ENCODE assay signal across 27 cellular contexts in the genomic region with DNA sequence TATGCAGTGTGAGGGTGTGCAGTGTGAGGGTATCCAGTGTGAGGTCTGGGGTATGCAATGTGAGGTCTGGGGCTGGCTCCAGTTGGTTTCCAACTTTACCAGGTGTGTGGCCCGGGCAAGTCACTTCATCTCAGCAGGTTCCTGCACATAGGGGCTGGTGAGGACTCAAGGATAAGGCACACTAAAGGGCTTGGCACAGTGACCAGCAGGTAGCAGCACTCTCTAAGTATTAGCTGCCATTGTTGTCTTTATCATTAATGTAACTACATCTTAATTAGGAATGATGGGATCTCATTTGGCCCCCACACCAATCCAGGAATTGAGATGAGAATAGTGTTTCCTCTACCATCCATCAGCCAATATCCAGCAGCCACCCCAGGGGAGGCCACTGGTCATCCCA.
"Had no signal": no experiment of that assay in that cellular context is flagged by ENCODE, and none has a peak within 500 bp of the region (broad histone marks: within the 10 kb centered on the region; RNA-seq: fewer than 3 reads in every experiment).

No MANE protein-coding gene starts in this region.

- H3K9me3 Mint-ChIP-seq: activated B cell treated with CpG ODN at 0.5 μM for 24 hours; activated CD4-positive, alpha-beta T cell treated with anti-CD3 and anti-CD28 coated beads, Interleukin-2, amount 10 ng/mL, durations not matched to agents 24 days and 14 days; activated naive CD8-positive, alpha-beta T cell treated with anti-CD3 and anti-CD28 coated beads, Interleukin-2, amount 50 U/mL, for 24 hours; activated T-cell treated with anti-CD3 and anti-CD28 coated beads, Interleukin-2, amount 50 U/mL, for 4 hours had no signal

- H3K27me3 ChIP-seq: ascending aorta, body of pancreas had no signal

- H3K36me3 ChIP-seq: ascending aorta had no signal

- H3K4me1 Mint-ChIP-seq: activated B cell treated with CpG ODN at 0.5 μM for 24 hours; activated CD4-positive, alpha-beta T cell treated with anti-CD3 and anti-CD28 coated beads, Interleukin-2, amount 10 ng/mL, durations not matched to agents 24 days and 14 days; activated naive CD8-positive, alpha-beta T cell treated with anti-CD3 and anti-CD28 coated beads, Interleukin-2, amount 50 U/mL, for 24 hours had no signal

- H3K4me3 ChIP-seq: ascending aorta, body of pancreas had no signal

- DNase-seq: activated B cell treated with CpG ODN at 0.5 μM for 24 hours; activated CD4-positive, alpha-beta T cell treated with anti-CD3 and anti-CD28 coated beads for 1 hour; activated CD4-positive, alpha-beta T cell treated with anti-CD3 and anti-CD28 coated beads, Interleukin-2, amount 10 ng/mL, durations not matched to agents 24 days and 14 days; activated CD4-positive, alpha-beta T cell treated with anti-CD3 and anti-CD28 coated beads, Interleukin-2, amount 50 U/mL, for 48 hours; activated effector memory CD4-positive, alpha-beta T cell treated with anti-CD3 and anti-CD28 coated beads, Interleukin-2, amount 50 U/mL, for 16 hours; activated naive CD4-positive, alpha-beta T cell treated with Interleukin-2 at 50 U/mL for 16 hours; activated naive CD8-positive, alpha-beta T cell treated with anti-CD3 and anti-CD28 coated beads, Interleukin-2, amount 50 U/mL, for 24 hours; activated T-cell treated with anti-CD3 and anti-CD28 coated beads, Interleukin-2, amount 50 U/mL, for 4 hours; amniotic stem cell; body of pancreas; MM.1S; NCI-H1105 treated with DMSO at 0.1 percent for 48 hours; NCI-H1436 treated with DMSO at 0.1 percent for 48 hours; NCI-H2029; NCI-H2107; NCI-H345; NCI-H510A; NCI-H526 treated with DMSO at 0.1 percent for 48 hours; NCI-H82; OCI-M1; SHP77 treated with DMSO at 0.1 percent for 48 hours; T-helper 2 cell; T1000 had no signal

- H3K4me3 Mint-ChIP-seq: activated B cell treated with CpG ODN at 0.5 μM for 24 hours; activated CD4-positive, alpha-beta T cell treated with anti-CD3 and anti-CD28 coated beads, Interleukin-2, amount 10 ng/mL, durations not matched to agents 24 days and 14 days; activated naive CD8-positive, alpha-beta T cell treated with anti-CD3 and anti-CD28 coated beads, Interleukin-2, amount 50 U/mL, for 24 hours; activated T-cell treated with anti-CD3 and anti-CD28 coated beads, Interleukin-2, amount 50 U/mL, for 4 hours had no signal

- ATAC-seq: activated naive CD4-positive, alpha-beta T cell treated with anti-CD3 and anti-CD28 coated beads, Interleukin-2, amount 50 U/mL, for 72 hours; activated naive CD8-positive, alpha-beta T cell treated with anti-CD3 and anti-CD28 coated beads, Interleukin-2, amount 50 U/mL, for 24 hours; activated T-cell treated with anti-CD3 and anti-CD28 coated beads, Interleukin-2, amount 50 U/mL, for 4 hours; body of pancreas had no signal

- H3K27ac ChIP-seq: ascending aorta, body of pancreas had no signal

- FAIRE-seq: RCC 7860, TTC549 had no signal

- H3K36me3 Mint-ChIP-seq: activated naive CD4-positive, alpha-beta T cell treated with anti-CD3 and anti-CD28 coated beads, Interleukin-2, amount 50 U/mL, for 72 hours had no signal

- H3K9me3 ChIP-seq: ascending aorta, body of pancreas had no signal

- H3K4me1 ChIP-seq: body of pancreas had no signal

- H3K27ac Mint-ChIP-seq: activated B cell treated with CpG ODN at 0.5 μM for 24 hours; activated CD4-positive, alpha-beta T cell treated with anti-CD3 and anti-CD28 coated beads, Interleukin-2, amount 10 ng/mL, durations not matched to agents 24 days and 14 days; activated naive CD4-positive, alpha-beta T cell treated with anti-CD3 and anti-CD28 coated beads, Interleukin-2, amount 50 U/mL, for 72 hours; activated naive CD8-positive, alpha-beta T cell treated with anti-CD3 and anti-CD28 coated beads, Interleukin-2, amount 50 U/mL, for 24 hours had no signal
